Comparison of ENCODE assay signal across 8 cellular contexts in genomic region chr1:229625893-229626831, GRCh38. TPM values are rescaled to one million over a fixed set of nuclear protein-coding genes. Genes with fewer than 3 reads are reported as not detected.
DNase-seq lines count a peak whose midpoint lies in the region; ATAC-seq and TF ChIP-seq lines count a peak whose summit lies in the region.

TAF5L (minus strand) TSS chr1:229626122; CDS start chr1:229614482, 11,640 bp downstream.
URB2 (plus strand) TSS chr1:229626247; CDS start chr1:229627634, 1,387 bp downstream.

- intact Hi-C loops in colonic mucosa (cut with DNase I) = no loop called here

- H3K27me3 ChIP-seq in colonic mucosa (no peaks in the 10 kb centered on the region), layer of hippocampus (ENCODE audit: control insufficient read depth, insufficient read depth, low read length) (no peaks in the 10 kb centered on the region)

- peaks cover 7% of the 10 kb centered on the region for H3K4me1 ChIP-seq in colonic mucosa

- no peaks in the 10 kb centered on the region for H3K9me3 ChIP-seq in colonic mucosa

- peak within 1 kb of the TSS; percentile 94 for H3K4me3 ChIP-seq in AG09309 (ENCODE audit: control insufficient read depth, low read depth, low read length)
- peak within 1 kb of the TSS; percentile 99 for H3K4me3 ChIP-seq in colonic mucosa

- H3K9ac ChIP-seq in colonic mucosa (ENCODE audit: low read depth in 2 of 2, low read length in 2 of 2) = peak within 1 kb of the TSS; percentile 77 to 84

- ATAC-seq in GM18907 (IDR thresholded peaks at IDR 0.05; ENCODE audit: unreplicated experiment) = peak; percentile 82
- peak; percentile 87 for ATAC-seq in HG03159 (IDR thresholded peaks at IDR 0.05; ENCODE audit: unreplicated experiment)

- TF ChIP-seq CTCF in AG09309 (IDR thresholded peaks at IDR 0.05; ENCODE audit: control insufficient read depth, insufficient read depth, low read depth, low read length, missing control alignments) (no peak), colonic mucosa (IDR thresholded peaks at IDR 0.05) (no peak)

- DNase-seq in AG09309 (ENCODE audit: low read depth) = peak; percentile 54
- peak; percentile 75 for DNase-seq in NCI-H446 treated with DMSO at 0.1 percent for 48 hours (lab: John Stamatoyannopoulos, UW)
- DNase-seq in activated CD4-positive, alpha-beta T cell treated with anti-CD3 and anti-CD28 coated beads for 4 hours = peak; percentile 80 to 84
- DNase-seq in colonic mucosa = peak; percentile 86
- DNase-seq in stimulated activated CD4-positive, alpha-beta T cell treated with anti-CD3 and anti-CD28 coated beads, Interleukin-1b, Interleukin-23, amount 100 ng/mL, for 24 hours (ENCODE audit: low read depth in 4 of 4, low spot score in 1 of 4) = peak; percentile 56 to 81 (median 68)

- no peaks in the 10 kb centered on the region for H3K36me3 ChIP-seq in colonic mucosa

- H3K27ac ChIP-seq in colonic mucosa (peak within 1 kb of the TSS; percentile 78), layer of hippocampus (ENCODE audit: low read depth, low read length) (peak within 1 kb of the TSS; percentile 90)

RNA-seq across cellular contexts. Expression of gene TAF5L, which starts in this region (rescaled TPM):
- total RNA-seq in colonic mucosa = 10 to 100 TPM; 20.9 to 24.3 TPM

RNA-seq across cellular contexts. Expression of gene URB2, which starts in this region (rescaled TPM):
- 1 to 10 TPM; 5.7 to 10.0 TPM for total RNA-seq in colonic mucosa

Comparison
In these comparisons a context has a peak if more than half of its experiments do, and no peak if none do; other contexts are left out.
1. Peak in every context shown above with its lines: DNase-seq, ATAC-seq, H3K4me3 ChIP-seq and H3K27ac ChIP-seq.